In the genomic region with DNA sequence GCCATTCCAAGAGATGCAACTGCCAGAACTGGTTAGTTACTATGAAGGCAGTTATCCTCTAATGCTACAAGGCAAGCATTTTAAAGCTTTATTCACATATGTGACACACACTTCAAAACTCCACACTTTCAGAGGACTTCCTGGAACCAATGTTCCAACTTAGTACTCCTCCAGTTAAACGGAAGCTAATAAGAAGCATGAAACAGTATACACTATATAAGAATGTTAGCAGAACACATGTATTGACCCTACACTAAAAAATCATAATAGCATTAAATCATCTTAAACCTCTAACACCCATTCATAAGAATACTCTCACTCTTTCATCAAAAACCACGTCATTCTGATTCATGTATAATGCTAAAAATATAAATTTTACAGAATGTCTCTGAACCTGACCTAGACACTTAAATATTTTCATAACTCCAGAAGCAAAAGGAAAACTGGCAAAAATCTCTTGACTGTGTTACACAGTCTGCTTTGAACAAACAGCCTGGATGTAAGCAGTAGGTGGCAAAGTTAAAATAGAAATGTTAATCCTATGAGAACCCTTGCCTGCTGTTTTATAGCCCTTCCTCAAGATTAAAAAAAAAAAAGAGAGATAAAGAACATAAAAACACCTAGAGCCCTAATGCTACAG, we compare ENCODE assay signal across 13 cellular contexts.
DNase-seq lines count a peak whose midpoint lies in the region; ATAC-seq, FAIRE-seq and TF ChIP-seq lines count a peak whose summit lies in the region.
"Had no signal": no experiment of that assay in that cellular context is flagged by ENCODE, and none has a peak within 500 bp of the region (broad histone marks: within the 10 kb centered on the region; RNA-seq: fewer than 3 reads in every experiment).

No MANE protein-coding gene starts in this region.

- intact Hi-C loops in sigmoid colon (cut with DNase I) = loop anchor here (5.0 kb wide), 1 partner anchor 133 kb away; a partner anchor contains a TSS

- H3K27me3 ChIP-seq in fibroblast of lung (ENCODE audit: control insufficient read depth, insufficient read depth, low read length) (no peaks in the 10 kb centered on the region), sigmoid colon (no peaks in the 10 kb centered on the region)
- H3K27me3 ChIP-seq: BLaER1 had no signal

- TF ChIP-seq POLR2A in sigmoid colon (IDR thresholded peaks at IDR 0.05) = no peak

- H3K4me3 ChIP-seq in fibroblast of lung (replicated peaks in 1 of 4; ENCODE audit: control extremely low read depth in 1 of 4, insufficient read depth in 1 of 4, low read depth in 3 of 4, low read length in 4 of 4) (no peak overlapping the region), sigmoid colon (no peak overlapping the region)
- H3K4me3 ChIP-seq: BLaER1 had no signal

- H3K27ac ChIP-seq in RWPE1 = no peak overlapping the region
- H3K27ac ChIP-seq in fibroblast of lung (ENCODE audit: insufficient read depth, low read length) = no peak overlapping the region
- peak overlapping the region; percentile 45 to 90 (median 80) for H3K27ac ChIP-seq in sigmoid colon
- H3K27ac ChIP-seq: BLaER1 had no signal

- no peaks in the 10 kb centered on the region for H4K20me1 ChIP-seq in fibroblast of lung (ENCODE audit: control insufficient read depth, extremely low read depth, insufficient read depth, low read length)
- H4K20me1 ChIP-seq: BLaER1 had no signal

- H3K9me3 ChIP-seq in fibroblast of lung (ENCODE audit: control insufficient read depth, insufficient read depth, low read depth, low read length) = no peaks in the 10 kb centered on the region
- no peaks in the 10 kb centered on the region for H3K9me3 ChIP-seq in sigmoid colon
- H3K9me3 ChIP-seq: BLaER1 had no signal

- H2AFZ ChIP-seq in fibroblast of lung (ENCODE audit: low read length) = no peak overlapping the region

- no peak for ATAC-seq in GM21515 (IDR thresholded peaks at IDR 0.05; ENCODE audit: unreplicated experiment)
- no peak for ATAC-seq in stimulated activated naive CD8-positive, alpha-beta T cell treated with anti-CD3 and anti-CD28 coated beads, Interleukin-15, Interleukin-2, amounts not matched to agents 100 U/mL and 50 U/mL, for 24 hours

- no peak for TF ChIP-seq CTCF in RWPE1 (conservative IDR thresholded peaks at IDR 0.05; ENCODE audit: low read depth)
- TF ChIP-seq CTCF in fibroblast of lung (conservative IDR thresholded peaks at IDR 0.05 in 1 of 2, IDR thresholded peaks at IDR 0.05 in 1 of 2; ENCODE audit: low read depth in 1 of 2, low read length in 2 of 2) = no peak
- TF ChIP-seq CTCF in sigmoid colon (IDR thresholded peaks at IDR 0.05) = no peak

- H3K79me2 ChIP-seq in fibroblast of lung (ENCODE audit: control insufficient read depth, insufficient read depth, low read length) = no peaks in the 10 kb centered on the region

- H3K36me3 ChIP-seq in fibroblast of lung (ENCODE audit: control insufficient read depth, insufficient read depth, low read length) (peaks cover 5% of the 10 kb centered on the region), sigmoid colon (peaks cover 0 to 11% (median 3%) of the 10 kb centered on the region in 4 donors)
- H3K36me3 ChIP-seq: BLaER1 had no signal

- no peak for TF ChIP-seq EP300 in sigmoid colon (IDR thresholded peaks at IDR 0.05)

- FAIRE-seq in G401.6 (lab: Jason Lieb, UNC) = peak; percentile 98

- 78 to 79% methylated on average over 2 of the region's 2 CpGs for WGBS in sigmoid colon, 2 donors

- no peak overlapping the region for H3K9ac ChIP-seq in fibroblast of lung (ENCODE audit: insufficient read depth, low read length)
- H3K9ac ChIP-seq: BLaER1 had no signal

- DNase-seq in RWPE1 (ENCODE audit: low spot score) (peak; percentile 9), fibroblast of lung (ENCODE audit: low read depth in 2 of 2) (peak; percentile 55 to 71), sigmoid colon (no peak), DMS 273 (lab: John Stamatoyannopoulos, UW; ENCODE audit: unreplicated experiment) (no peak)
- no peak for DNase-seq in stimulated activated CD4-positive, alpha-beta T cell treated with anti-CD3 and anti-CD28 coated beads, Interleukin-12 subunit alpha, Interleukin-12 subunit beta, amount 100 ng/mL, for 4 hours
- DNase-seq in stimulated activated naive CD8-positive, alpha-beta T cell treated with anti-CD3 and anti-CD28 coated beads, Interleukin-15, Interleukin-2, amounts not matched to agents 100 U/mL and 50 U/mL, for 24 hours = no peak
- DNase-seq: activated naive CD4-positive, alpha-beta T cell treated with Interleukin-2 at 50 U/mL for 16 hours; dermis blood vessel endothelial cell; stimulated activated CD4-positive, alpha-beta T cell treated with anti-CD3 and anti-CD28 coated beads, Interleukin-4, amount 100 ng/mL, for 24 hours; stimulated activated naive CD4-positive, alpha-beta T cell had no signal

- H3K4me1 ChIP-seq in fibroblast of lung (ENCODE audit: control insufficient read depth, extremely low read depth, insufficient read depth, low read length) = peaks cover 12% of the 10 kb centered on the region
- H3K4me1 ChIP-seq in sigmoid colon = peaks cover 0 to 76% (median 70%) of the 10 kb centered on the region in 4 donors
- H3K4me1 ChIP-seq: BLaER1 had no signal

- H3K4me2 ChIP-seq in fibroblast of lung (ENCODE audit: extremely low read depth, insufficient read depth, low read length) = no peak overlapping the region
- H3K4me2 ChIP-seq: BLaER1 had no signal

- CTCF ChIA-PET in RWPE1 (lab: Yijun Ruan, JAX) = no interaction called here

- POLR2A ChIA-PET in RWPE1 (lab: Yijun Ruan, JAX; ENCODE audit: low non-redundant PET) = no interaction called here

Comparison
In these comparisons a context has a peak if more than half of its experiments do, and no peak if none do; other contexts are left out.
1. DNase-seq: peak in RWPE1 (single experiment) and fibroblast of lung (2 of 2); none in sigmoid colon (single experiment), stimulated activated CD4-positive, alpha-beta T cell treated with anti-CD3 and anti-CD28 coated beads, Interleukin-12 subunit alpha, Interleukin-12 subunit beta, amount 100 ng/mL, for 4 hours (single experiment), DMS 273 (single experiment) and stimulated activated naive CD8-positive, alpha-beta T cell treated with anti-CD3 and anti-CD28 coated beads, Interleukin-15, Interleukin-2, amounts not matched to agents 100 U/mL and 50 U/mL, for 24 hours (single experiment).
2. H3K27ac ChIP-seq: peak in sigmoid colon (4 of 4); none in RWPE1 (single experiment) and fibroblast of lung (single experiment).